ENCODE assay signal across 9 cellular contexts in genomic region chr17:72338847-72339790, GRCh38.
A peak's percentile ranks its signal among the peaks of the same experiment; 100 is the strongest.
DNase-seq lines count a peak whose midpoint lies in the region; ATAC-seq, FAIRE-seq and TF ChIP-seq lines count a peak whose summit lies in the region.
"Had no signal": no experiment of that assay in that cellular context is flagged by ENCODE, and none has a peak within 500 bp of the region (broad histone marks: within the 10 kb centered on the region; RNA-seq: fewer than 3 reads in every experiment).

No MANE protein-coding gene starts in this region.

- POLR2A ChIA-PET in HEK293T (lab: Yijun Ruan, JAX): no interaction called here

- H3K4me3 ChIP-seq in kidney (ENCODE audit: low read length in 2 of 2) (no peak overlapping the region), aorta (ENCODE audit: low read length in 2 of 2) (no peak overlapping the region)
- H3K4me3 ChIP-seq: skin epidermis had no signal

- H3K27ac ChIP-seq in kidney (ENCODE audit: low read depth in 2 of 2, low read length in 2 of 2) (peak overlapping the region; percentile 13 to 36), aorta (ENCODE audit: low read depth in 1 of 2, low read length in 2 of 2) (no peak overlapping the region)

- no peak overlapping the region for H3K9ac ChIP-seq in kidney (ENCODE audit: low read length in 2 of 2)

- in situ Hi-C loops in T47D (cut with HindIII; ENCODE audit: low pct_unique_long_range_greater_than_20kb, low sequenced_read_pairs): no loop called here

- DNase-seq in NOMO-1 (lab: John Stamatoyannopoulos, UW; ENCODE audit: unreplicated experiment in 2 of 2) (peak; percentile 1), NOMO-1 treated with dmso at 0.1 percent for 144 hours (lab: John Stamatoyannopoulos, UW; ENCODE audit: unreplicated experiment) (no peak), T47D (ENCODE audit: low read depth in 1 of 2, low spot score in 1 of 2) (peak; percentile 30 to 57), kidney (peak; percentile 87), aorta (peak; percentile 52 to 80), HEK293T (ENCODE audit: extremely low spot score) (no peak), activated gamma-delta T cell treated with Interleukin-2 at 50 U/mL for 16 hours (no peak)
- DNase-seq in activated CD4-positive, alpha-beta T cell treated with anti-CD3 and anti-CD28 coated beads for 1 hour: no peak

- CTCF ChIA-PET in HEK293T (lab: Yijun Ruan, JAX): no interaction called here

- intact Hi-C loops in kidney (cut with DNase I): no loop called here
- intact Hi-C loops in aorta (cut with DNase I): loop anchor here in 1 of 2 donors (5.0 kb wide), 1 partner anchor 68 kb away; no protein-coding TSS in a partner anchor

- FAIRE-seq in kidney (lab: Jason Lieb, UNC): no peak

- no peaks in the 10 kb centered on the region for H3K9me3 ChIP-seq in kidney (ENCODE audit: control insufficient read depth in 1 of 2, low read length in 2 of 2)
- H3K9me3 ChIP-seq in aorta (ENCODE audit: control insufficient read depth, low read length): no peaks in the 10 kb centered on the region

- H3K27me3 ChIP-seq in aorta (ENCODE audit: control insufficient read depth in 1 of 2, insufficient read depth in 2 of 2, low read length in 1 of 2): no peaks in the 10 kb centered on the region

- peak; percentile 57 for ATAC-seq in aorta (ENCODE audit: low FRiP score)

- peaks cover 9% of the 10 kb centered on the region in 2 donors for H3K4me1 ChIP-seq in kidney (ENCODE audit: control insufficient read depth in 1 of 2, insufficient read depth in 1 of 2, low read depth in 1 of 2, low read length in 2 of 2)
- H3K4me1 ChIP-seq in aorta (ENCODE audit: control insufficient read depth in 1 of 2, insufficient read depth in 2 of 2, low read length in 2 of 2): peaks cover 3 to 5% of the 10 kb centered on the region in 2 donors

- H3K36me3 ChIP-seq in kidney (ENCODE audit: control insufficient read depth in 1 of 2, insufficient read depth in 2 of 2, low read length in 2 of 2) (no peaks in the 10 kb centered on the region), aorta (ENCODE audit: control insufficient read depth in 1 of 2, insufficient read depth in 2 of 2, low read length in 1 of 2) (no peaks in the 10 kb centered on the region)

- WGBS in aorta, 2 donors: 27% methylated on average over 12 of the region's 12 CpGs

- no peak for TF ChIP-seq CTCF in kidney (IDR thresholded peaks at IDR 0.05; ENCODE audit: borderline replicate concordance, extremely low read depth, insufficient read depth)

TF ChIP-seq in HEK293T, 16 proteins besides CTCF, POLR2A, EP300 and RAD21:
- TF ChIP-seq SUZ12 (IDR thresholded peaks at IDR 0.05) (no peak), L3MBTL2 (conservative IDR thresholded peaks at IDR 0.05) (no peak), HDGF (IDR thresholded peaks at IDR 0.05; ENCODE audit: borderline replicate concordance) (no peak), ZNF384 (IDR thresholded peaks at IDR 0.05) (no peak), SP1 (IDR thresholded peaks at IDR 0.05) (no peak), FOXA1 (IDR thresholded peaks at IDR 0.05) (no peak), PKNOX1 (IDR thresholded peaks at IDR 0.05) (no peak), FOXM1 (IDR thresholded peaks at IDR 0.05; ENCODE audit: borderline replicate concordance) (no peak)

Comparison
In these comparisons a context has a peak if more than half of its experiments do, and no peak if none do; other contexts are left out.
1. DNase-seq: peak in NOMO-1 (2 of 2), T47D (2 of 2), kidney (single experiment) and aorta (2 of 2); none in NOMO-1 treated with dmso at 0.1 percent for 144 hours (single experiment), HEK293T (single experiment), activated CD4-positive, alpha-beta T cell treated with anti-CD3 and anti-CD28 coated beads for 1 hour (single experiment) and activated gamma-delta T cell treated with Interleukin-2 at 50 U/mL for 16 hours (single experiment).
2. H3K27ac ChIP-seq: peak in kidney (2 of 2); none in aorta (0 of 2).